In genomic region chr18:58556333-58557012, GRCh38 we compare ENCODE assay signal across 11 cellular contexts.
DNase-seq lines count a peak whose midpoint lies in the region; ATAC-seq and TF ChIP-seq lines count a peak whose summit lies in the region.
"Had no signal": no experiment of that assay in that cellular context is flagged by ENCODE, and none has a peak within 500 bp of the region (broad histone marks: within the 10 kb centered on the region; RNA-seq: fewer than 3 reads in every experiment).

No MANE protein-coding gene starts in this region.

- in situ Hi-C loops in GM18951 (cut with MboI; ENCODE audit: low sequenced_read_pairs, unreplicated experiment) = no loop called here

- TF ChIP-seq POLR2A in GM18951 (IDR thresholded peaks at IDR 0.05; ENCODE audit: extremely low read depth, insufficient read depth, insufficient read length) = peak; percentile 32

- H3K27me3 Mint-ChIP-seq in WTC11 (ENCODE audit: low read depth) = peaks cover 2% of the 10 kb centered on the region; the same call in 1 of the 2 replicates
- H3K27me3 Mint-ChIP-seq: T-cell had no signal

- ATAC-seq in HG03571 (IDR thresholded peaks at IDR 0.05; ENCODE audit: unreplicated experiment) (peak; percentile 14), Right ventricle myocardium inferior (peak; percentile 93), WTC11 (no peak), HG03159 (IDR thresholded peaks at IDR 0.05; ENCODE audit: unreplicated experiment) (no peak)
- ATAC-seq: T-cell had no signal

- POLR2A ChIA-PET in WTC11 (lab: Charles Lee) = no interaction called here

- CTCF ChIA-PET in WTC11 (lab: Charles Lee) = interaction anchor here (0.7 to 1.1 kb wide), 3 partner anchors 11 to 208 kb away, joined by 3 read pairs; no protein-coding TSS in a partner anchor

- peaks cover 3% of the 10 kb centered on the region; the same call in 1 of the 2 replicates for H3K36me3 Mint-ChIP-seq in WTC11
- H3K36me3 Mint-ChIP-seq: immature natural killer cell had no signal

- no peaks in the 10 kb centered on the region for H3K4me1 Mint-ChIP-seq in WTC11
- H3K4me1 Mint-ChIP-seq: immature natural killer cell had no signal

- no peak overlapping the region for H3K27ac Mint-ChIP-seq in WTC11
- H3K27ac Mint-ChIP-seq: immature natural killer cell, T-cell had no signal

- H3K9me3 Mint-ChIP-seq in WTC11 = peaks cover 14% of the 10 kb centered on the region

- peak; percentile 74 for DNase-seq in Right ventricle myocardium inferior (ENCODE audit: missing footprints)
- DNase-seq in retina = peak; percentile 74
- no peak for DNase-seq in NCI-H2227 (lab: John Stamatoyannopoulos, UW; ENCODE audit: unreplicated experiment)
- no peak for DNase-seq in WTC11 (ENCODE audit: low spot score)
- DNase-seq in anterior cingulate cortex (lab: John Stamatoyannopoulos, UW) = no peak
- DNase-seq: immature natural killer cell, KBM-7, T-cell had no signal

- TF ChIP-seq CTCF in WTC11 (IDR thresholded peaks at IDR 0.05) = no peak

- no peak overlapping the region for H3K4me3 Mint-ChIP-seq in WTC11
- H3K4me3 Mint-ChIP-seq: immature natural killer cell, T-cell had no signal

- intact Hi-C loops in Right ventricle myocardium inferior (cut with DNase I) = loop anchor here (2.0 to 5.0 kb wide), 2 partner anchors 36 to 71 kb away; partner anchors contain the start of gene ALPK2

TF ChIP-seq in WTC11, 78 proteins besides CTCF, POLR2A, EP300 and RAD21:
- no peak for TF ChIP-seq ATF1 (CRISPR knock-in tag; IDR thresholded peaks at IDR 0.05)
- TF ChIP-seq ZNF425 (CRISPR knock-in tag; conservative IDR thresholded peaks at IDR 0.05) = no peak
- no peak for TF ChIP-seq GRHL2 (CRISPR knock-in tag; IDR thresholded peaks at IDR 0.05; ENCODE audit: insufficient replicate concordance, severe bottlenecking)
- no peak for TF ChIP-seq USF2 (CRISPR knock-in tag; IDR thresholded peaks at IDR 0.05)
- TF ChIP-seq NFATC4 (CRISPR knock-in tag; IDR thresholded peaks at IDR 0.05) = no peak
- no peak for TF ChIP-seq ETV6 (CRISPR knock-in tag; IDR thresholded peaks at IDR 0.05)
- no peak for TF ChIP-seq AR (CRISPR knock-in tag; IDR thresholded peaks at IDR 0.05)
- no peak for TF ChIP-seq FOXK1 (CRISPR knock-in tag; IDR thresholded peaks at IDR 0.05)
- no peak for TF ChIP-seq PRDM15 (CRISPR knock-in tag; IDR thresholded peaks at IDR 0.05)
- TF ChIP-seq SOX15 (CRISPR knock-in tag; IDR thresholded peaks at IDR 0.05) = no peak
- no peak for TF ChIP-seq ZMAT4 (CRISPR knock-in tag; IDR thresholded peaks at IDR 0.05)
- no peak for TF ChIP-seq ZNF138 (CRISPR knock-in tag; conservative IDR thresholded peaks at IDR 0.05)

Comparison
In these comparisons a context has a peak if more than half of its experiments do, and no peak if none do; other contexts are left out.
1. ATAC-seq: peak in HG03571 (single experiment) and Right ventricle myocardium inferior (single experiment); none in WTC11 (single experiment) and HG03159 (single experiment).
2. DNase-seq: peak in Right ventricle myocardium inferior (single experiment) and retina (single experiment); none in NCI-H2227 (single experiment), WTC11 (single experiment) and anterior cingulate cortex (0 of 58).